1 cellular context compared by ENCODE assay signal in the genomic region with DNA sequence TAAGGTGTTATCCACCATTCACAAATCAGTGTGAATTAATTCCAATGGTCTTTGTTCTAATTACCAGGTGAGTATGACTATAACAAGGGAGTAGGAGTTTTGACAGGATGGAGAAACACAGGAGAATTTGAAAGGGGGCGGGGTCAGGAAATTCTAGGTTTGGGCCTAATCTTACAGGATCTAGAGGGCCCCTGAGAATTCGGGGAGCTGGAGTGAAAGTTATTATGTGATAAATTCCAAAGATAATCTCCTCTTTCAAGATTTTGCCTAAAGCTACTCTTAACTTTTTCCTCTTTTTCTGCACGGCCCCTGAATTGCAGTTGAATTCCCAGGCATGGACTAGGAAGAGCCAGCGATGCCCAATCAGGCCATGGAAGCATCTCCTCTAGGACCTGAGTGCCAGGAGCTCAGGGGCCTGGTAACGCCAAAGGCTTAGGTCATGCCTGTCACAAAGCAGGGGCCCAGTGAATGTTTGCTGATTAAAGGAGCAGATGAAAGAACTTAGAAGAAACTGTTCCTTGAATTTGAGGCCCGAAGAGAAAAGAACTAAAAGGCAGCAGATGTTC.
A peak's percentile ranks its signal among the peaks of the same experiment; 100 is the strongest.
TF ChIP-seq lines count a peak whose summit lies in the region.

No MANE protein-coding gene starts in this region.

TF ChIP-seq in HEK293, 187 proteins besides CTCF, POLR2A, EP300 and RAD21:
- TF ChIP-seq SP3 (tag by site-specific recombination; IDR thresholded peaks at IDR 0.05) (no peak), ZNF335 (tag by site-specific recombination; conservative IDR thresholded peaks at IDR 0.05) (peak; percentile 35; the same call in 1 of the 2 replicates)
- TF ChIP-seq, protein P1, sequence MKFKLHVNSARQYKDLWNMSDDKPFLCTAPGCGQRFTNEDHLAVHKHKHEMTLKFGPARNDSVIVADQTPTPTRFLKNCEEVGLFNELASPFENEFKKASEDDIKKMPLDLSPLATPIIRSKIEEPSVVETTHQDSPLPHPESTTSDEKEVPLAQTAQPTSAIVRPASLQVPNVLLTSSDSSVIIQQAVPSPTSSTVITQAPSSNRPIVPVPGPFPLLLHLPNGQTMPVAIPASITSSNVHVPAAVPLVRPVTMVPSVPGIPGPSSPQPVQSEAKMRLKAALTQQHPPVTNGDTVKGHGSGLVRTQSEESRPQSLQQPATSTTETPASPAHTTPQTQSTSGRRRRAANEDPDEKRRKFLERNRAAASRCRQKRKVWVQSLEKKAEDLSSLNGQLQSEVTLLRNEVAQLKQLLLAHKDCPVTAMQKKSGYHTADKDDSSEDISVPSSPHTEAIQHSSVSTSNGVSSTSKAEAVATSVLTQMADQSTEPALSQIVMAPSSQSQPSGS (tag by site-specific recombination; IDR thresholded peaks at IDR 0.05; ENCODE audit: low read depth), result no peak
